ENCODE assay signal across 1 cellular context in genomic region chr15:64702816-64703631, GRCh38.
TF ChIP-seq lines count a peak whose summit lies in the region.

No MANE protein-coding gene starts in this region.

TF ChIP-seq in HepG2, 621 proteins besides CTCF, POLR2A, EP300 and RAD21 (continued from another document and continues in another):
- TF ChIP-seq UBTF (CRISPR knock-in tag; IDR thresholded peaks at IDR 0.05) (peak; percentile 24; the same call in 1 of the 2 replicates), ZFP37 (CRISPR knock-in tag; IDR thresholded peaks at IDR 0.05; ENCODE audit: borderline replicate concordance) (no peak), NR2F6 (IDR thresholded peaks at IDR 0.05) (no peak), NR2F6 (CRISPR knock-in tag; IDR thresholded peaks at IDR 0.05) (0 out of 2 replicates have a peak, but pooled peaks have one; percentile 27), HNF1B (CRISPR knock-in tag; IDR thresholded peaks at IDR 0.05) (peak; percentile 77), NR2F1 (CRISPR knock-in tag; IDR thresholded peaks at IDR 0.05) (0 out of 4 replicates have a peak, but pooled peaks of 1 of the 2 experiments have one; percentile 10), SP5 (CRISPR knock-in tag; IDR thresholded peaks at IDR 0.05; ENCODE audit: borderline replicate concordance, low read depth) (peak; percentile 74; the same call in 1 of the 2 replicates), ZNF773 (CRISPR knock-in tag; IDR thresholded peaks at IDR 0.05; ENCODE audit: borderline replicate concordance) (no peak), CBFB (CRISPR knock-in tag; IDR thresholded peaks at IDR 0.05) (no peak), ZNF280D (CRISPR knock-in tag; IDR thresholded peaks at IDR 0.05) (0 out of 2 replicates have a peak, but pooled peaks have one; percentile 56), NFYC (CRISPR knock-in tag; IDR thresholded peaks at IDR 0.05) (no peak), SNRNP70 (IDR thresholded peaks at IDR 0.05; ENCODE audit: low read depth, low read length) (no peak), ATF6 (CRISPR knock-in tag; conservative IDR thresholded peaks at IDR 0.05) (no peak), ZBTB38 (CRISPR knock-in tag; IDR thresholded peaks at IDR 0.05) (no peak; the same call in none of the 2 replicates), POLR2G (IDR thresholded peaks at IDR 0.05; ENCODE audit: low read depth, low read length) (peak; percentile 97), ZNF720 (CRISPR knock-in tag; IDR thresholded peaks at IDR 0.05) (no peak), ZNF597 (CRISPR knock-in tag; IDR thresholded peaks at IDR 0.05) (no peak), MYC (CRISPR knock-in tag; IDR thresholded peaks at IDR 0.05; ENCODE audit: borderline replicate concordance) (peak; percentile 34; the same call in 1 of the 2 replicates), TBL1XR1 (IDR thresholded peaks at IDR 0.05; ENCODE audit: borderline replicate concordance, low read length, partially characterized antibody) (no peak), ZNF333 (CRISPR knock-in tag; IDR thresholded peaks at IDR 0.05; ENCODE audit: borderline replicate concordance) (no peak), ZNF816 (CRISPR knock-in tag; IDR thresholded peaks at IDR 0.05; ENCODE audit: borderline replicate concordance) (no peak), ZNF570 (CRISPR knock-in tag; IDR thresholded peaks at IDR 0.05; ENCODE audit: borderline replicate concordance) (no peak), ZFYVE20 (CRISPR knock-in tag; IDR thresholded peaks at IDR 0.05; ENCODE audit: borderline replicate concordance, low read depth) (no peak), HOMEZ (CRISPR knock-in tag; IDR thresholded peaks at IDR 0.05; ENCODE audit: low read depth) (peak; percentile 89; the same call in 1 of the 2 replicates), ZNF282 (IDR thresholded peaks at IDR 0.05; ENCODE audit: partially characterized antibody) (no peak), NFE2L2 (IDR thresholded peaks at IDR 0.05; ENCODE audit: low read length) (no peak), PRDM10 (CRISPR knock-in tag; IDR thresholded peaks at IDR 0.05; ENCODE audit: low read depth) (peak; percentile 66), CEBPG (CRISPR knock-in tag; IDR thresholded peaks at IDR 0.05) (no peak), TFE3 (CRISPR knock-in tag; IDR thresholded peaks at IDR 0.05) (peak; percentile 25; the same call in 1 of the 2 replicates), SKI (IDR thresholded peaks at IDR 0.05; ENCODE audit: partially characterized antibody) (no peak), ZBTB39 (CRISPR knock-in tag; IDR thresholded peaks at IDR 0.05) (no peak), TFDP2 (CRISPR knock-in tag; IDR thresholded peaks at IDR 0.05) (no peak), BATF2 (CRISPR knock-in tag; IDR thresholded peaks at IDR 0.05) (no peak), ZNF12 (CRISPR knock-in tag; IDR thresholded peaks at IDR 0.05) (no peak), ZNF678 (CRISPR knock-in tag; IDR thresholded peaks at IDR 0.05) (no peak), ZNF672 (CRISPR knock-in tag; IDR thresholded peaks at IDR 0.05) (no peak), THAP11 (CRISPR knock-in tag; IDR thresholded peaks at IDR 0.05) (peak; percentile 79)
